3 cellular contexts compared by ENCODE assay signal in the genomic region with DNA sequence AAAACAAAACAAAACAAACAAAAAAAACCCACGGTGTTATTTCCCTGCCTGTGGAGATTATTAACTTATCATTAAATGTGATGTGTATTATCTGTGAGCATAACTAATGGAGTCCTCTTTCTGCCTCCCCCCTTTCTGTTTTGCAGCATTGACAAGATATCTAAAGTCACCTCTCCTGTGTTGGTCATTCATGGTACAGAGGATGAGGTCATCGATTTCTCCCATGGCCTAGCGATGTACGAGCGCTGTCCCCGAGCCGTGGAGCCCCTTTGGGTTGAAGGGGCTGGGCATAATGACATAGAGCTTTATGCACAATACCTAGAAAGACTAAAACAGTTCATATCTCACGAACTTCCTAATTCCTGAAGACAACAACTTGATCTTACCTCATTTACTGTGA.
TF ChIP-seq lines count a peak whose summit lies in the region.

No MANE protein-coding gene starts in this region.

TF ChIP-seq in GM23338, 12 proteins besides CTCF, POLR2A, EP300 and RAD21 (continues in another document):
- TF ChIP-seq CREB1 (CRISPR knock-in tag; IDR thresholded peaks at IDR 0.05; ENCODE audit: low read depth) = no peak
- no peak for TF ChIP-seq JUNB (IDR thresholded peaks at IDR 0.05; ENCODE audit: unreplicated experiment)
- no peak for TF ChIP-seq ZNF331 (CRISPR knock-in tag; IDR thresholded peaks at IDR 0.05; ENCODE audit: low read depth)
- TF ChIP-seq, protein P1, sequence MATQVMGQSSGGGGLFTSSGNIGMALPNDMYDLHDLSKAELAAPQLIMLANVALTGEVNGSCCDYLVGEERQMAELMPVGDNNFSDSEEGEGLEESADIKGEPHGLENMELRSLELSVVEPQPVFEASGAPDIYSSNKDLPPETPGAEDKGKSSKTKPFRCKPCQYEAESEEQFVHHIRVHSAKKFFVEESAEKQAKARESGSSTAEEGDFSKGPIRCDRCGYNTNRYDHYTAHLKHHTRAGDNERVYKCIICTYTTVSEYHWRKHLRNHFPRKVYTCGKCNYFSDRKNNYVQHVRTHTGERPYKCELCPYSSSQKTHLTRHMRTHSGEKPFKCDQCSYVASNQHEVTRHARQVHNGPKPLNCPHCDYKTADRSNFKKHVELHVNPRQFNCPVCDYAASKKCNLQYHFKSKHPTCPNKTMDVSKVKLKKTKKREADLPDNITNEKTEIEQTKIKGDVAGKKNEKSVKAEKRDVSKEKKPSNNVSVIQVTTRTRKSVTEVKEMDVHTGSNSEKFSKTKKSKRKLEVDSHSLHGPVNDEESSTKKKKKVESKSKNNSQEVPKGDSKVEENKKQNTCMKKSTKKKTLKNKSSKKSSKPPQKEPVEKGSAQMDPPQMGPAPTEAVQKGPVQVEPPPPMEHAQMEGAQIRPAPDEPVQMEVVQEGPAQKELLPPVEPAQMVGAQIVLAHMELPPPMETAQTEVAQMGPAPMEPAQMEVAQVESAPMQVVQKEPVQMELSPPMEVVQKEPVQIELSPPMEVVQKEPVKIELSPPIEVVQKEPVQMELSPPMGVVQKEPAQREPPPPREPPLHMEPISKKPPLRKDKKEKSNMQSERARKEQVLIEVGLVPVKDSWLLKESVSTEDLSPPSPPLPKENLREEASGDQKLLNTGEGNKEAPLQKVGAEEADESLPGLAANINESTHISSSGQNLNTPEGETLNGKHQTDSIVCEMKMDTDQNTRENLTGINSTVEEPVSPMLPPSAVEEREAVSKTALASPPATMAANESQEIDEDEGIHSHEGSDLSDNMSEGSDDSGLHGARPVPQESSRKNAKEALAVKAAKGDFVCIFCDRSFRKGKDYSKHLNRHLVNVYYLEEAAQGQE (IDR thresholded peaks at IDR 0.05; ENCODE audit: unreplicated experiment) = no peak

TF ChIP-seq in HEK293, 187 proteins besides CTCF, POLR2A, EP300 and RAD21:
- TF ChIP-seq ZNF555 (tag by site-specific recombination; conservative IDR thresholded peaks at IDR 0.05) (no peak), SETDB1 (IDR thresholded peaks at IDR 0.05; ENCODE audit: insufficient read length, low read length) (no peak), ZNF600 (tag by site-specific recombination; IDR thresholded peaks at IDR 0.05) (no peak)
- TF ChIP-seq, protein P2, sequence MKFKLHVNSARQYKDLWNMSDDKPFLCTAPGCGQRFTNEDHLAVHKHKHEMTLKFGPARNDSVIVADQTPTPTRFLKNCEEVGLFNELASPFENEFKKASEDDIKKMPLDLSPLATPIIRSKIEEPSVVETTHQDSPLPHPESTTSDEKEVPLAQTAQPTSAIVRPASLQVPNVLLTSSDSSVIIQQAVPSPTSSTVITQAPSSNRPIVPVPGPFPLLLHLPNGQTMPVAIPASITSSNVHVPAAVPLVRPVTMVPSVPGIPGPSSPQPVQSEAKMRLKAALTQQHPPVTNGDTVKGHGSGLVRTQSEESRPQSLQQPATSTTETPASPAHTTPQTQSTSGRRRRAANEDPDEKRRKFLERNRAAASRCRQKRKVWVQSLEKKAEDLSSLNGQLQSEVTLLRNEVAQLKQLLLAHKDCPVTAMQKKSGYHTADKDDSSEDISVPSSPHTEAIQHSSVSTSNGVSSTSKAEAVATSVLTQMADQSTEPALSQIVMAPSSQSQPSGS (tag by site-specific recombination; IDR thresholded peaks at IDR 0.05; ENCODE audit: low read depth) = peak; percentile 76
TF ChIP-seq in HEK293: peak in this region for 1.

TF ChIP-seq in endothelial cell of umbilical vein, 7 proteins besides CTCF, POLR2A, EP300 and RAD21:
- TF ChIP-seq JUN (IDR thresholded peaks at IDR 0.05; ENCODE audit: borderline replicate concordance, insufficient read depth, insufficient read length, low read depth) (peak; percentile 25), POLR2AphosphoS5 (IDR thresholded peaks at IDR 0.05; ENCODE audit: insufficient read depth, low read depth, low read length) (no peak)
